ENCODE assay signal across 10 cellular contexts in genomic region chr7:25720427-25720826, GRCh38.
A peak's percentile ranks its signal among the peaks of the same experiment; 100 is the strongest.
DNase-seq lines count a peak whose midpoint lies in the region; ATAC-seq lines count a peak whose summit lies in the region.
"Had no signal": no experiment of that assay in that cellular context is flagged by ENCODE, and none has a peak within 500 bp of the region (broad histone marks: within the 10 kb centered on the region; RNA-seq: fewer than 3 reads in every experiment).

No MANE protein-coding gene starts in this region.

- H3K4me3 ChIP-seq in GM23248 (no peak overlapping the region), SJCRH30 (no peak overlapping the region)

- H3F3A ChIP-seq in GM23248 (ENCODE audit: insufficient read depth), result no peaks in the 10 kb centered on the region

- no peaks in the 10 kb centered on the region for H3K79me2 ChIP-seq in GM23248 (ENCODE audit: insufficient read depth)

- H3K4me1 ChIP-seq in GM23248 (ENCODE audit: insufficient read depth) (no peaks in the 10 kb centered on the region), SJCRH30 (peaks cover 40% of the 10 kb centered on the region)

- H3K4me2 ChIP-seq in GM23248 (ENCODE audit: unreplicated experiment), result no peak overlapping the region

- H3K27me3 ChIP-seq in GM23248 (replicated peaks; ENCODE audit: insufficient read depth) (0 out of 2 replicates have a peak, but pooled peaks cover 8% of the 10 kb centered on the region), SJCRH30 (no peaks in the 10 kb centered on the region)

- H3K9me2 ChIP-seq in GM23248 (ENCODE audit: insufficient read depth), result no peaks in the 10 kb centered on the region

- 46 to 47% methylated on average over 2 of the region's 2 CpGs for WGBS in GM23248 (ENCODE audit: low coverage in 1 of 2, low lambda C conversion rate in 2 of 2, missing lambda C conversion rate in 2 of 2), 2 experiments

- DNase-seq in COLO829 (ENCODE audit: low spot score) (peak; percentile 58), GM23248 (peak; percentile 23), SJCRH30 (peak; percentile 29 to 50), left lobe of liver (ENCODE audit: low spot score) (no peak), GM19240 (ENCODE audit: insufficient read length, low spot score) (no peak)
- DNase-seq in activated naive CD4-positive, alpha-beta T cell treated with anti-CD3 and anti-CD28 coated beads, Interleukin-2, amount 50 U/mL, for 16 hours, result no peak
- DNase-seq: activated CD8-positive, alpha-beta T cell treated with anti-CD3 and anti-CD28 coated beads for 36 hours; retina had no signal

- H2AFZ ChIP-seq in GM23248, result no peak overlapping the region

- H3K9ac ChIP-seq in GM23248, result no peak overlapping the region

- in situ Hi-C loops in GM23248 (cut with MboI), result no loop called here

- no peaks in the 10 kb centered on the region for H3K36me3 ChIP-seq in GM23248 (ENCODE audit: low read depth)
- H3K36me3 ChIP-seq in SJCRH30, result no peaks in the 10 kb centered on the region

- no peaks in the 10 kb centered on the region for H3K9me3 ChIP-seq in GM23248 (ENCODE audit: low read depth)
- H3K9me3 ChIP-seq in SJCRH30 (replicated peaks), result no peaks in the 10 kb centered on the region

- H3K27ac ChIP-seq in GM23248 (no peak overlapping the region), SJCRH30 (no peak overlapping the region)

- ATAC-seq in left lobe of liver (peak; percentile 51), HG03280 (IDR thresholded peaks at IDR 0.05; ENCODE audit: unreplicated experiment) (no peak), HG03457 (IDR thresholded peaks at IDR 0.05; ENCODE audit: unreplicated experiment) (no peak)
- ATAC-seq: activated CD8-positive, alpha-beta T cell treated with anti-CD3 and anti-CD28 coated beads for 36 hours had no signal

- H4K20me1 ChIP-seq in GM23248 (ENCODE audit: insufficient read depth), result no peaks in the 10 kb centered on the region

Comparison
In these comparisons a context has a peak if more than half of its experiments do, and no peak if none do; other contexts are left out.
1. DNase-seq: peak in COLO829 (single experiment), GM23248 (single experiment) and SJCRH30 (2 of 2); none in left lobe of liver (single experiment), activated naive CD4-positive, alpha-beta T cell treated with anti-CD3 and anti-CD28 coated beads, Interleukin-2, amount 50 U/mL, for 16 hours (single experiment) and GM19240 (single experiment).